22 cellular contexts compared by ENCODE assay signal in genomic region chr10:11107953-11108352, GRCh38.
"Had no signal": no experiment of that assay in that cellular context is flagged by ENCODE, and none has a peak within 500 bp of the region (broad histone marks: within the 10 kb centered on the region; RNA-seq: fewer than 3 reads in every experiment).

No MANE protein-coding gene starts in this region.

- H3K9me3 Mint-ChIP-seq: memory B cell had no signal

- H3K4me3 ChIP-seq: esophagus muscularis mucosa, gastrocnemius medialis, heart right ventricle, left lung, lower lobe of right lung, right atrium auricular region, sigmoid colon, skin epidermis, suprapubic skin, thyroid gland, upper lobe of left lung, vagina had no signal

- H3K27me3 ChIP-seq: esophagus muscularis mucosa, gastrocnemius medialis, heart right ventricle, left lung, right atrium auricular region, sigmoid colon, suprapubic skin, thyroid gland, upper lobe of left lung, vagina had no signal

- H3K36me3 Mint-ChIP-seq: memory B cell had no signal

- H3K9me3 ChIP-seq: gastrocnemius medialis, lower lobe of right lung, right atrium auricular region, suprapubic skin, thyroid gland, vagina had no signal

- H3K4me3 Mint-ChIP-seq: memory B cell, nephron progenitor cell had no signal

- DNase-seq: cortex of kidney; effector memory CD4-positive, alpha-beta T cell; gastrocnemius medialis; heart right ventricle; left lung; lower lobe of right lung; midbrain; nephron progenitor cell; posterior cingulate gyrus; sigmoid colon; stimulated activated CD4-positive, alpha-beta T cell treated with anti-CD3 and anti-CD28 coated beads, Interleukin-2, amount 100 ng/mL, for 24 hours; stimulated activated CD4-positive, alpha-beta T cell treated with anti-CD3 and anti-CD28 coated beads, Interleukin-4, amount 100 ng/mL, for 4 hours; stimulated activated naive CD4-positive, alpha-beta T cell; thyroid gland; upper lobe of left lung had no signal

- H3K27ac Mint-ChIP-seq: memory B cell, nephron progenitor cell had no signal

- ATAC-seq: gastrocnemius medialis, left lung, lower lobe of right lung had no signal

- H3K4me1 ChIP-seq: gastrocnemius medialis, left lung, lower lobe of right lung, sigmoid colon, suprapubic skin, thyroid gland, upper lobe of left lung, vagina had no signal

- H3K27ac ChIP-seq: epithelial cell of prostate, esophagus muscularis mucosa, gastrocnemius medialis, heart right ventricle, left lung, lower lobe of right lung, right atrium auricular region, sigmoid colon, skin epidermis, suprapubic skin, thyroid gland, upper lobe of left lung, vagina had no signal

- H3K36me3 ChIP-seq: esophagus muscularis mucosa, gastrocnemius medialis, heart right ventricle, left lung, lower lobe of right lung, right atrium auricular region, sigmoid colon, suprapubic skin, thyroid gland, upper lobe of left lung, vagina had no signal
